In the genomic region with DNA sequence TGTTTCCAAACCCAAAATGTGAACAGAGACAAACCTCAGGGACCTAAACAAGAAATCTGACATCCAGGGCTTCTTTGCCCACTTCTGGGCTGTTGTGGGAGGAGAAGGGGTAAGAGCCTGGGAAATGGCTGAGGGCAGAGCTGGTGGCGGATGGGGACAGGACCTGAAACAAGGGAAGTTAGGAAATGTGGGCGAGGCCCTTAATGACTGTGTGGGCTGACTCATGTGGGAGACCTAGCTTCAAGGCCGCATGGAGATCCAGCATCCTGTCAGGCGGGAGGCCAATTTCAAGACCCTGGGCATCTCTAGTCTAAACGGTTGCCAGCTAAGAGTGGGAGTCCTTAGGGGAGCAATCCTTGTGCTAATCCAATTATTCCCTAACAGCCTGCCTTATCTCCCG, we compare ENCODE assay signal across 1 cellular context.
A peak's percentile ranks its signal among the peaks of the same experiment; 100 is the strongest.
TF ChIP-seq lines count a peak whose summit lies in the region.

No MANE protein-coding gene starts in this region.

TF ChIP-seq in HepG2, 621 proteins besides CTCF, POLR2A, EP300 and RAD21 (continued from another document and continues in another):
- TF ChIP-seq, protein P1, sequence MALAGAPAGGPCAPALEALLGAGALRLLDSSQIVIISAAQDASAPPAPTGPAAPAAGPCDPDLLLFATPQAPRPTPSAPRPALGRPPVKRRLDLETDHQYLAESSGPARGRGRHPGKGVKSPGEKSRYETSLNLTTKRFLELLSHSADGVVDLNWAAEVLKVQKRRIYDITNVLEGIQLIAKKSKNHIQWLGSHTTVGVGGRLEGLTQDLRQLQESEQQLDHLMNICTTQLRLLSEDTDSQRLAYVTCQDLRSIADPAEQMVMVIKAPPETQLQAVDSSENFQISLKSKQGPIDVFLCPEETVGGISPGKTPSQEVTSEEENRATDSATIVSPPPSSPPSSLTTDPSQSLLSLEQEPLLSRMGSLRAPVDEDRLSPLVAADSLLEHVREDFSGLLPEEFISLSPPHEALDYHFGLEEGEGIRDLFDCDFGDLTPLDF (CRISPR knock-in tag; IDR thresholded peaks at IDR 0.05): no peak
- no peak for TF ChIP-seq ZFP1 (CRISPR knock-in tag; IDR thresholded peaks at IDR 0.05)
- TF ChIP-seq, protein P2, sequence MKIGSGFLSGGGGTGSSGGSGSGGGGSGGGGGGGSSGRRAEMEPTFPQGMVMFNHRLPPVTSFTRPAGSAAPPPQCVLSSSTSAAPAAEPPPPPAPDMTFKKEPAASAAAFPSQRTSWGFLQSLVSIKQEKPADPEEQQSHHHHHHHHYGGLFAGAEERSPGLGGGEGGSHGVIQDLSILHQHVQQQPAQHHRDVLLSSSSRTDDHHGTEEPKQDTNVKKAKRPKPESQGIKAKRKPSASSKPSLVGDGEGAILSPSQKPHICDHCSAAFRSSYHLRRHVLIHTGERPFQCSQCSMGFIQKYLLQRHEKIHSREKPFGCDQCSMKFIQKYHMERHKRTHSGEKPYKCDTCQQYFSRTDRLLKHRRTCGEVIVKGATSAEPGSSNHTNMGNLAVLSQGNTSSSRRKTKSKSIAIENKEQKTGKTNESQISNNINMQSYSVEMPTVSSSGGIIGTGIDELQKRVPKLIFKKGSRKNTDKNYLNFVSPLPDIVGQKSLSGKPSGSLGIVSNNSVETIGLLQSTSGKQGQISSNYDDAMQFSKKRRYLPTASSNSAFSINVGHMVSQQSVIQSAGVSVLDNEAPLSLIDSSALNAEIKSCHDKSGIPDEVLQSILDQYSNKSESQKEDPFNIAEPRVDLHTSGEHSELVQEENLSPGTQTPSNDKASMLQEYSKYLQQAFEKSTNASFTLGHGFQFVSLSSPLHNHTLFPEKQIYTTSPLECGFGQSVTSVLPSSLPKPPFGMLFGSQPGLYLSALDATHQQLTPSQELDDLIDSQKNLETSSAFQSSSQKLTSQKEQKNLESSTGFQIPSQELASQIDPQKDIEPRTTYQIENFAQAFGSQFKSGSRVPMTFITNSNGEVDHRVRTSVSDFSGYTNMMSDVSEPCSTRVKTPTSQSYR (CRISPR knock-in tag; IDR thresholded peaks at IDR 0.05; ENCODE audit: borderline replicate concordance): no peak
- TF ChIP-seq, protein P3, sequence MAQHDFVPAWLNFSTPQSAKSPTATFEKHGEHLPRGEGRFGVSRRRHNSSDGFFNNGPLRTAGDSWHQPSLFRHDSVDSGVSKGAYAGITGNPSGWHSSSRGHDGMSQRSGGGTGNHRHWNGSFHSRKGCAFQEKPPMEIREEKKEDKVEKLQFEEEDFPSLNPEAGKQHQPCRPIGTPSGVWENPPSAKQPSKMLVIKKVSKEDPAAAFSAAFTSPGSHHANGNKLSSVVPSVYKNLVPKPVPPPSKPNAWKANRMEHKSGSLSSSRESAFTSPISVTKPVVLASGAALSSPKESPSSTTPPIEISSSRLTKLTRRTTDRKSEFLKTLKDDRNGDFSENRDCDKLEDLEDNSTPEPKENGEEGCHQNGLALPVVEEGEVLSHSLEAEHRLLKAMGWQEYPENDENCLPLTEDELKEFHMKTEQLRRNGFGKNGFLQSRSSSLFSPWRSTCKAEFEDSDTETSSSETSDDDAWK (CRISPR knock-in tag; IDR thresholded peaks at IDR 0.05): no peak
- TF ChIP-seq SALL1 (CRISPR knock-in tag; IDR thresholded peaks at IDR 0.05): peak; percentile 29; the same call in 1 of the 2 replicates
- TF ChIP-seq, protein P4, sequence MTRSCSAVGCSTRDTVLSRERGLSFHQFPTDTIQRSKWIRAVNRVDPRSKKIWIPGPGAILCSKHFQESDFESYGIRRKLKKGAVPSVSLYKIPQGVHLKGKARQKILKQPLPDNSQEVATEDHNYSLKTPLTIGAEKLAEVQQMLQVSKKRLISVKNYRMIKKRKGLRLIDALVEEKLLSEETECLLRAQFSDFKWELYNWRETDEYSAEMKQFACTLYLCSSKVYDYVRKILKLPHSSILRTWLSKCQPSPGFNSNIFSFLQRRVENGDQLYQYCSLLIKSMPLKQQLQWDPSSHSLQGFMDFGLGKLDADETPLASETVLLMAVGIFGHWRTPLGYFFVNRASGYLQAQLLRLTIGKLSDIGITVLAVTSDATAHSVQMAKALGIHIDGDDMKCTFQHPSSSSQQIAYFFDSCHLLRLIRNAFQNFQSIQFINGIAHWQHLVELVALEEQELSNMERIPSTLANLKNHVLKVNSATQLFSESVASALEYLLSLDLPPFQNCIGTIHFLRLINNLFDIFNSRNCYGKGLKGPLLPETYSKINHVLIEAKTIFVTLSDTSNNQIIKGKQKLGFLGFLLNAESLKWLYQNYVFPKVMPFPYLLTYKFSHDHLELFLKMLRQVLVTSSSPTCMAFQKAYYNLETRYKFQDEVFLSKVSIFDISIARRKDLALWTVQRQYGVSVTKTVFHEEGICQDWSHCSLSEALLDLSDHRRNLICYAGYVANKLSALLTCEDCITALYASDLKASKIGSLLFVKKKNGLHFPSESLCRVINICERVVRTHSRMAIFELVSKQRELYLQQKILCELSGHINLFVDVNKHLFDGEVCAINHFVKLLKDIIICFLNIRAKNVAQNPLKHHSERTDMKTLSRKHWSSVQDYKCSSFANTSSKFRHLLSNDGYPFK (CRISPR knock-in tag; IDR thresholded peaks at IDR 0.05; ENCODE audit: borderline replicate concordance): no peak
- TF ChIP-seq DMAP1 (CRISPR knock-in tag; IDR thresholded peaks at IDR 0.05): no peak
- peak; percentile 29; the same call in 1 of the 2 replicates for TF ChIP-seq TAF1 (CRISPR knock-in tag; IDR thresholded peaks at IDR 0.05)
- TF ChIP-seq, protein P5, sequence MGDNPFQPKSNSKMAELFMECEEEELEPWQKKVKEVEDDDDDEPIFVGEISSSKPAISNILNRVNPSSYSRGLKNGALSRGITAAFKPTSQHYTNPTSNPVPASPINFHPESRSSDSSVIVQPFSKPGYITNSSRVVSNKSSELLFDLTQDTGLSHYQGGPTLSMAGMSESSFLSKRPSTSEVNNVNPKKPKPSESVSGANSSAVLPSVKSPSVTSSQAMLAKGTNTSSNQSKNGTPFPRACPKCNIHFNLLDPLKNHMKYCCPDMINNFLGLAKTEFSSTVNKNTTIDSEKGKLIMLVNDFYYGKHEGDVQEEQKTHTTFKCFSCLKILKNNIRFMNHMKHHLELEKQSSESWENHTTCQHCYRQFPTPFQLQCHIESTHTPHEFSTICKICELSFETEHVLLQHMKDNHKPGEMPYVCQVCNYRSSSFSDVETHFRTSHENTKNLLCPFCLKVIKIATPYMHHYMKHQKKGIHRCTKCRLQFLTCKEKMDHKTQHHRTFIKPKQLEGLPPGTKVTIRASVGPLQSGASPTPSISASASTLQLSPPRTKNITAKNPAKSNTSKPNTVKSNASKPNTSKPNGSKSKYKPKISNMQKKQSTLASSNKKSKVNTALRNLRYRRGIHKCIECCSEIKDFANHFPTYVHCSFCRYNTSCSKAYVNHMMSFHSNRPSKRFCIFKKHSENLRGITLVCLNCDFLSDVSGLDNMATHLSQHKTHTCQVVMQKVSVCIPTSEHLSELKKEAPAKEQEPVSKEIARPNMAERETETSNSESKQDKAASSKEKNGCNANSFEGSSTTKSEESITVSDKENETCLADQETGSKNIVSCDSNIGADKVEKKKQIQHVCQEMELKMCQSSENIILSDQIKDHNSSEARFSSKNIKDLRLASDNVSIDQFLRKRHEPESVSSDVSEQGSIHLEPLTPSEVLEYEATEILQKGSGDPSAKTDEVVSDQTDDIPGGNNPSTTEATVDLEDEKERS (CRISPR knock-in tag; IDR thresholded peaks at IDR 0.05): no peak
- no peak for TF ChIP-seq ZNF501 (CRISPR knock-in tag; IDR thresholded peaks at IDR 0.05)
- TF ChIP-seq POLR2AphosphoS5 (IDR thresholded peaks at IDR 0.05; ENCODE audit: low read depth, low read length): 0 out of 2 replicates have a peak, but pooled peaks have one; percentile 21
- TF ChIP-seq AGO2 (optimal IDR thresholded peaks at IDR 0.05; ENCODE audit: low read depth, low read length): no peak
- no peak for TF ChIP-seq FOXP1 (IDR thresholded peaks at IDR 0.05)
- TF ChIP-seq FOXP1 (CRISPR knock-in tag; IDR thresholded peaks at IDR 0.05): peak; percentile 19; the same call in 1 of the 2 replicates
- peak; percentile 64 for TF ChIP-seq ETV5 (CRISPR knock-in tag; IDR thresholded peaks at IDR 0.05; ENCODE audit: borderline replicate concordance)
- TF ChIP-seq, protein P6, sequence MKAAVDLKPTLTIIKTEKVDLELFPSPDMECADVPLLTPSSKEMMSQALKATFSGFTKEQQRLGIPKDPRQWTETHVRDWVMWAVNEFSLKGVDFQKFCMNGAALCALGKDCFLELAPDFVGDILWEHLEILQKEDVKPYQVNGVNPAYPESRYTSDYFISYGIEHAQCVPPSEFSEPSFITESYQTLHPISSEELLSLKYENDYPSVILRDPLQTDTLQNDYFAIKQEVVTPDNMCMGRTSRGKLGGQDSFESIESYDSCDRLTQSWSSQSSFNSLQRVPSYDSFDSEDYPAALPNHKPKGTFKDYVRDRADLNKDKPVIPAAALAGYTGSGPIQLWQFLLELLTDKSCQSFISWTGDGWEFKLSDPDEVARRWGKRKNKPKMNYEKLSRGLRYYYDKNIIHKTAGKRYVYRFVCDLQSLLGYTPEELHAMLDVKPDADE (CRISPR knock-in tag; IDR thresholded peaks at IDR 0.05): no peak
- no peak for TF ChIP-seq SMAD3 (CRISPR knock-in tag; IDR thresholded peaks at IDR 0.05)
- TF ChIP-seq ZNF335 (CRISPR knock-in tag; IDR thresholded peaks at IDR 0.05): no peak
- TF ChIP-seq, protein P7, sequence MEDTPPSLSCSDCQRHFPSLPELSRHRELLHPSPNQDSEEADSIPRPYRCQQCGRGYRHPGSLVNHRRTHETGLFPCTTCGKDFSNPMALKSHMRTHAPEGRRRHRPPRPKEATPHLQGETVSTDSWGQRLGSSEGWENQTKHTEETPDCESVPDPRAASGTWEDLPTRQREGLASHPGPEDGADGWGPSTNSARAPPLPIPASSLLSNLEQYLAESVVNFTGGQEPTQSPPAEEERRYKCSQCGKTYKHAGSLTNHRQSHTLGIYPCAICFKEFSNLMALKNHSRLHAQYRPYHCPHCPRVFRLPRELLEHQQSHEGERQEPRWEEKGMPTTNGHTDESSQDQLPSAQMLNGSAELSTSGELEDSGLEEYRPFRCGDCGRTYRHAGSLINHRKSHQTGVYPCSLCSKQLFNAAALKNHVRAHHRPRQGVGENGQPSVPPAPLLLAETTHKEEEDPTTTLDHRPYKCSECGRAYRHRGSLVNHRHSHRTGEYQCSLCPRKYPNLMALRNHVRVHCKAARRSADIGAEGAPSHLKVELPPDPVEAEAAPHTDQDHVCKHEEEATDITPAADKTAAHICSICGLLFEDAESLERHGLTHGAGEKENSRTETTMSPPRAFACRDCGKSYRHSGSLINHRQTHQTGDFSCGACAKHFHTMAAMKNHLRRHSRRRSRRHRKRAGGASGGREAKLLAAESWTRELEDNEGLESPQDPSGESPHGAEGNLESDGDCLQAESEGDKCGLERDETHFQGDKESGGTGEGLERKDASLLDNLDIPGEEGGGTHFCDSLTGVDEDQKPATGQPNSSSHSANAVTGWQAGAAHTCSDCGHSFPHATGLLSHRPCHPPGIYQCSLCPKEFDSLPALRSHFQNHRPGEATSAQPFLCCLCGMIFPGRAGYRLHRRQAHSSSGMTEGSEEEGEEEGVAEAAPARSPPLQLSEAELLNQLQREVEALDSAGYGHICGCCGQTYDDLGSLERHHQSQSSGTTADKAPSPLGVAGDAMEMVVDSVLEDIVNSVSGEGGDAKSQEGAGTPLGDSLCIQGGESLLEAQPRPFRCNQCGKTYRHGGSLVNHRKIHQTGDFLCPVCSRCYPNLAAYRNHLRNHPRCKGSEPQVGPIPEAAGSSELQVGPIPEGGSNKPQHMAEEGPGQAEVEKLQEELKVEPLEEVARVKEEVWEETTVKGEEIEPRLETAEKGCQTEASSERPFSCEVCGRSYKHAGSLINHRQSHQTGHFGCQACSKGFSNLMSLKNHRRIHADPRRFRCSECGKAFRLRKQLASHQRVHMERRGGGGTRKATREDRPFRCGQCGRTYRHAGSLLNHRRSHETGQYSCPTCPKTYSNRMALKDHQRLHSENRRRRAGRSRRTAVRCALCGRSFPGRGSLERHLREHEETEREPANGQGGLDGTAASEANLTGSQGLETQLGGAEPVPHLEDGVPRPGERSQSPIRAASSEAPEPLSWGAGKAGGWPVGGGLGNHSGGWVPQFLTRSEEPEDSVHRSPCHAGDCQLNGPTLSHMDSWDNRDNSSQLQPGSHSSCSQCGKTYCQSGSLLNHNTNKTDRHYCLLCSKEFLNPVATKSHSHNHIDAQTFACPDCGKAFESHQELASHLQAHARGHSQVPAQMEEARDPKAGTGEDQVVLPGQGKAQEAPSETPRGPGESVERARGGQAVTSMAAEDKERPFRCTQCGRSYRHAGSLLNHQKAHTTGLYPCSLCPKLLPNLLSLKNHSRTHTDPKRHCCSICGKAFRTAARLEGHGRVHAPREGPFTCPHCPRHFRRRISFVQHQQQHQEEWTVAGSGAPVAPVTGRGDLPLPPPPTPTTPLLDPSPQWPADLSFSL (CRISPR knock-in tag; IDR thresholded peaks at IDR 0.05): no peak
- TF ChIP-seq CAMTA2 (CRISPR knock-in tag; IDR thresholded peaks at IDR 0.05; ENCODE audit: borderline replicate concordance): no peak
- TF ChIP-seq, protein P8, sequence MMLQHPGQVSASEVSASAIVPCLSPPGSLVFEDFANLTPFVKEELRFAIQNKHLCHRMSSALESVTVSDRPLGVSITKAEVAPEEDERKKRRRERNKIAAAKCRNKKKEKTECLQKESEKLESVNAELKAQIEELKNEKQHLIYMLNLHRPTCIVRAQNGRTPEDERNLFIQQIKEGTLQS (CRISPR knock-in tag; IDR thresholded peaks at IDR 0.05): peak; percentile 69; the same call in 1 of the 2 replicates
- no peak for TF ChIP-seq ZNF337 (CRISPR knock-in tag; IDR thresholded peaks at IDR 0.05; ENCODE audit: borderline replicate concordance, low read depth)
- TF ChIP-seq, protein P9, sequence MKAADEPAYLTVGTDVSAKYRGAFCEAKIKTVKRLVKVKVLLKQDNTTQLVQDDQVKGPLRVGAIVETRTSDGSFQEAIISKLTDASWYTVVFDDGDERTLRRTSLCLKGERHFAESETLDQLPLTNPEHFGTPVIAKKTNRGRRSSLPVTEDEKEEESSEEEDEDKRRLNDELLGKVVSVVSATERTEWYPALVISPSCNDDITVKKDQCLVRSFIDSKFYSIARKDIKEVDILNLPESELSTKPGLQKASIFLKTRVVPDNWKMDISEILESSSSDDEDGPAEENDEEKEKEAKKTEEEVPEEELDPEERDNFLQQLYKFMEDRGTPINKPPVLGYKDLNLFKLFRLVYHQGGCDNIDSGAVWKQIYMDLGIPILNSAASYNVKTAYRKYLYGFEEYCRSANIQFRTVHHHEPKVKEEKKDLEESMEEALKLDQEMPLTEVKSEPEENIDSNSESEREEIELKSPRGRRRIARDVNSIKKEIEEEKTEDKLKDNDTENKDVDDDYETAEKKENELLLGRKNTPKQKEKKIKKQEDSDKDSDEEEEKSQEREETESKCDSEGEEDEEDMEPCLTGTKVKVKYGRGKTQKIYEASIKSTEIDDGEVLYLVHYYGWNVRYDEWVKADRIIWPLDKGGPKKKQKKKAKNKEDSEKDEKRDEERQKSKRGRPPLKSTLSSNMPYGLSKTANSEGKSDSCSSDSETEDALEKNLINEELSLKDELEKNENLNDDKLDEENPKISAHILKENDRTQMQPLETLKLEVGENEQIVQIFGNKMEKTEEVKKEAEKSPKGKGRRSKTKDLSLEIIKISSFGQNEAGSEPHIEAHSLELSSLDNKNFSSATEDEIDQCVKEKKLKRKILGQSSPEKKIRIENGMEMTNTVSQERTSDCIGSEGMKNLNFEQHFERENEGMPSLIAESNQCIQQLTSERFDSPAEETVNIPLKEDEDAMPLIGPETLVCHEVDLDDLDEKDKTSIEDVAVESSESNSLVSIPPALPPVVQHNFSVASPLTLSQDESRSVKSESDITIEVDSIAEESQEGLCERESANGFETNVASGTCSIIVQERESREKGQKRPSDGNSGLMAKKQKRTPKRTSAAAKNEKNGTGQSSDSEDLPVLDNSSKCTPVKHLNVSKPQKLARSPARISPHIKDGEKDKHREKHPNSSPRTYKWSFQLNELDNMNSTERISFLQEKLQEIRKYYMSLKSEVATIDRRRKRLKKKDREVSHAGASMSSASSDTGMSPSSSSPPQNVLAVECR (CRISPR knock-in tag; IDR thresholded peaks at IDR 0.05; ENCODE audit: borderline replicate concordance): no peak
- TF ChIP-seq GTF3A (CRISPR knock-in tag; conservative IDR thresholded peaks at IDR 0.05): no peak
- no peak for TF ChIP-seq ZNF484 (CRISPR knock-in tag; IDR thresholded peaks at IDR 0.05; ENCODE audit: borderline replicate concordance, low read depth)
- TF ChIP-seq SALL2 (CRISPR knock-in tag; IDR thresholded peaks at IDR 0.05): no peak
- TF ChIP-seq DNMT3B (CRISPR knock-in tag; conservative IDR thresholded peaks at IDR 0.05): no peak
